20 cellular contexts compared by ENCODE assay signal in the genomic region with DNA sequence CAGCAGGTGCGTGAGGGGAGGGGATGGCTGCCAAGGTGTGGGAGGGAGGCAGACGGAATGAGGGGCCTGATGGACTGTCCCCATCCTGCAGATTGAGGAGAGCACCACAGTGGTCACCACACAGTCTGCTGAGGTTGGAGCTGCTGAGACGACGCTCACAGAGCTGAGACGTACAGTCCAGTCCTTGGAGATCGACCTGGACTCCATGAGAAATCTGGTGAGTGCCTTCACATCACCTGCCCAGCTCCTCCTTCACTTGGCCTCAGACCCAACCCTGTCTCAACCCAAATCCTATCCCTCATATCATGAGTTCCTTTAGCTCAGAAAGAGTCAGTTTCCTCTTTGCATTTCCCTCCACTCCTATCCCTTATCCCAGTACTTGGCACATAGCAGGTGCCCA. TPM values are rescaled to one million over a fixed set of nuclear protein-coding genes. Genes with fewer than 3 reads are reported as not detected.
DNase-seq lines count a peak whose midpoint lies in the region; ATAC-seq and TF ChIP-seq lines count a peak whose summit lies in the region.
"Had no signal": no experiment of that assay in that cellular context is flagged by ENCODE, and none has a peak within 500 bp of the region (broad histone marks: within the 10 kb centered on the region; RNA-seq: fewer than 3 reads in every experiment).

No MANE protein-coding gene starts in this region.

- peaks cover 38% of the 10 kb centered on the region for H3K36me3 Mint-ChIP-seq in WTC11
- H3K36me3 Mint-ChIP-seq: activated CD8-positive, alpha-beta memory T cell treated with anti-CD3 and anti-CD28 coated beads, Interleukin-2, amount 10 ng/mL, durations not matched to agents 7 days and 5 days had no signal

- H3K9me3 Mint-ChIP-seq in WTC11, result no peaks in the 10 kb centered on the region
- H3K9me3 Mint-ChIP-seq: central memory CD8-positive, alpha-beta T cell; naive thymus-derived CD4-positive, alpha-beta T cell; stimulated activated naive B cell treated with anti-CD40 and anti-IgM and Interleukin-4, amounts not matched to agents 10 μg/mL and 1 μg/mL and 100 μg/mL, for 72 hours had no signal

- no peaks in the 10 kb centered on the region; the same call in 1 of the 2 replicates for H3K27me3 Mint-ChIP-seq in WTC11 (ENCODE audit: low read depth)
- H3K27me3 Mint-ChIP-seq: central memory CD8-positive, alpha-beta T cell had no signal

- POLR2A ChIA-PET in WTC11 (lab: Charles Lee), result interaction anchor here (1.0 to 5.2 kb wide), 2 partner anchors 14 to 48 kb away, joined by 3 to 44 read pairs; partner anchors contain the start of gene KRT8

- peak overlapping the region; percentile 91 for H3K27ac Mint-ChIP-seq in WTC11
- H3K27ac Mint-ChIP-seq: activated CD8-positive, alpha-beta memory T cell treated with anti-CD3 and anti-CD28 coated beads, Interleukin-2, amount 10 ng/mL, durations not matched to agents 7 days and 5 days; stimulated activated naive B cell treated with anti-CD40 and anti-IgM and Interleukin-4, amounts not matched to agents 10 μg/mL and 1 μg/mL and 100 μg/mL, for 72 hours had no signal

- H3K4me3 ChIP-seq in iPS-20b (ENCODE audit: low read length) (peak overlapping the region; percentile 97; the same call in 1 of the 2 replicates), rectal smooth muscle tissue (ENCODE audit: low read length) (peak overlapping the region; percentile 30)
- H3K4me3 ChIP-seq: BLaER1 treated with 17β-estradiol and CSF1 and Interleukin-3, amounts not matched to agents 10 nM and 100 nM; left ventricle myocardium inferior had no signal

- DNase-seq in HT-29 (ENCODE audit: low spot score) (peak; percentile 57), WTC11 (ENCODE audit: low spot score) (no peak), NCI-H2081 (lab: John Stamatoyannopoulos, UW) (no peak), D341Med (ENCODE audit: low spot score) (no peak), sciatic nerve (ENCODE audit: low spot score) (no peak), NCI-H1436 treated with DMSO at 0.1 percent for 48 hours (lab: John Stamatoyannopoulos, UW) (no peak)
- DNase-seq: activated CD8-positive, alpha-beta memory T cell treated with anti-CD3 and anti-CD28 coated beads, Interleukin-2, amount 10 ng/mL, durations not matched to agents 7 days and 5 days; foreskin fibroblast; GOT3; left ventricle myocardium inferior; naive thymus-derived CD4-positive, alpha-beta T cell; NCI-H446 treated with DMSO at 0.1 percent for 48 hours; SHP77 treated with DMSO at 0.1 percent for 48 hours; stimulated activated naive B cell treated with anti-CD40 and anti-IgM and Interleukin-4, amounts not matched to agents 10 μg/mL and 1 μg/mL and 100 μg/mL, for 72 hours had no signal

- H3K4me3 Mint-ChIP-seq in WTC11, result peak overlapping the region; percentile 94
- H3K4me3 Mint-ChIP-seq: activated CD8-positive, alpha-beta memory T cell treated with anti-CD3 and anti-CD28 coated beads, Interleukin-2, amount 10 ng/mL, durations not matched to agents 7 days and 5 days; central memory CD8-positive, alpha-beta T cell; naive thymus-derived CD4-positive, alpha-beta T cell; stimulated activated naive B cell treated with anti-CD40 and anti-IgM and Interleukin-4, amounts not matched to agents 10 μg/mL and 1 μg/mL and 100 μg/mL, for 72 hours had no signal

- H3K9ac ChIP-seq in iPS-20b (ENCODE audit: low read depth, low read length), result no peak overlapping the region
- no peak overlapping the region for H3K9ac ChIP-seq in rectal smooth muscle tissue (ENCODE audit: low read length)
- H3K9ac ChIP-seq: BLaER1 treated with 17β-estradiol and CSF1 and Interleukin-3, amounts not matched to agents 10 nM and 100 nM had no signal

- ATAC-seq in WTC11, result no peak
- ATAC-seq in sciatic nerve, result no peak
- ATAC-seq: activated CD4-positive, CD25-positive, alpha-beta regulatory T cell treated with anti-CD3 and anti-CD28 coated beads, Interleukin-2, amount 50 U/mL, for 24 hours; activated CD8-positive, alpha-beta memory T cell treated with anti-CD3 and anti-CD28 coated beads, Interleukin-2, amount 10 ng/mL, durations not matched to agents 7 days and 5 days; naive thymus-derived CD4-positive, alpha-beta T cell had no signal

- H3K4me1 Mint-ChIP-seq in WTC11, result peaks cover 45% of the 10 kb centered on the region
- H3K4me1 Mint-ChIP-seq: central memory CD8-positive, alpha-beta T cell had no signal

- CTCF ChIA-PET in WTC11 (lab: Charles Lee), result interaction anchor here (0.9 to 2.1 kb wide), 11 partner anchors 10 to 77 kb away, joined by 3 to 13 read pairs (median 5); partner anchors contain the start of gene KRT8

- H3K4me1 ChIP-seq in iPS-20b (ENCODE audit: insufficient read depth, low read length) (peaks cover 18% of the 10 kb centered on the region), rectal smooth muscle tissue (ENCODE audit: control insufficient read depth, insufficient read depth, low read length) (no peaks in the 10 kb centered on the region)
- H3K4me1 ChIP-seq: BLaER1 treated with 17β-estradiol and CSF1 and Interleukin-3, amounts not matched to agents 10 nM and 100 nM had no signal

- intact Hi-C loops in sciatic nerve (cut with DNase I), result no loop called here

- no peak overlapping the region for H3K27ac ChIP-seq in iPS-20b (ENCODE audit: low read length)
- no peak overlapping the region for H3K27ac ChIP-seq in rectal smooth muscle tissue (ENCODE audit: low read depth, low read length)
- H3K27ac ChIP-seq: BLaER1 treated with 17β-estradiol and CSF1 and Interleukin-3, amounts not matched to agents 10 nM and 100 nM; left ventricle myocardium inferior had no signal

- no peaks in the 10 kb centered on the region for H3K9me3 ChIP-seq in iPS-20b (ENCODE audit: insufficient read depth, low read depth, low read length)
- H3K9me3 ChIP-seq: BLaER1 treated with 17β-estradiol and CSF1 and Interleukin-3, amounts not matched to agents 10 nM and 100 nM; left ventricle myocardium inferior; upper lobe of left lung had no signal

- H3K36me3 ChIP-seq in iPS-20b (ENCODE audit: insufficient read depth, low read depth, low read length) (peaks cover 39% of the 10 kb centered on the region), rectal smooth muscle tissue (ENCODE audit: control insufficient read depth, insufficient read depth, low read length) (no peaks in the 10 kb centered on the region)
- H3K36me3 ChIP-seq: BLaER1 treated with 17β-estradiol and CSF1 and Interleukin-3, amounts not matched to agents 10 nM and 100 nM; left ventricle myocardium inferior had no signal

- no peaks in the 10 kb centered on the region for H3K27me3 ChIP-seq in iPS-20b (ENCODE audit: insufficient read depth, low read length)
- no peaks in the 10 kb centered on the region for H3K27me3 ChIP-seq in rectal smooth muscle tissue (ENCODE audit: control insufficient read depth, insufficient read depth, low read length)

- no peak for TF ChIP-seq CTCF in WTC11 (IDR thresholded peaks at IDR 0.05)

TF ChIP-seq in WTC11, 78 proteins besides CTCF, POLR2A, EP300 and RAD21 (continues in another document):
- TF ChIP-seq FOXK1 (CRISPR knock-in tag; IDR thresholded peaks at IDR 0.05) (no peak), NFYB (CRISPR knock-in tag; conservative IDR thresholded peaks at IDR 0.05; ENCODE audit: low read depth) (no peak), JUN (CRISPR knock-in tag; IDR thresholded peaks at IDR 0.05) (no peak), ZNF263 (CRISPR knock-in tag; IDR thresholded peaks at IDR 0.05; ENCODE audit: low read depth) (no peak), ZNF138 (CRISPR knock-in tag; conservative IDR thresholded peaks at IDR 0.05) (no peak), ZNF121 (CRISPR knock-in tag; IDR thresholded peaks at IDR 0.05) (no peak), ATF2 (CRISPR knock-in tag; IDR thresholded peaks at IDR 0.05; ENCODE audit: borderline replicate concordance, low read depth) (no peak), ZNF219 (CRISPR knock-in tag; IDR thresholded peaks at IDR 0.05; ENCODE audit: borderline replicate concordance) (no peak), ZNF512 (CRISPR knock-in tag; IDR thresholded peaks at IDR 0.05; ENCODE audit: borderline replicate concordance) (no peak)

RNA-seq across cellular contexts. Expression of gene KRT18, which starts 2.7 kb away (rescaled TPM):
- total RNA-seq in HT-29 (2014; rRNA removed; shearing (Covaris generic)), result 9,796 and 10,041 TPM in 2 replicates
- total RNA-seq in WTC11 (2021), result 461 to 525 TPM (median 465 TPM) in 3 replicates
- 8.8 TPM for total RNA-seq in sciatic nerve

RNA-seq across cellular contexts. Expression of gene KRT8, which starts 46.8 kb away (rescaled TPM):
- 5,686 and 5,723 TPM in 2 replicates for total RNA-seq in HT-29 (2014; rRNA removed; shearing (Covaris generic))
- total RNA-seq in WTC11 (2021) (424 to 477 TPM (median 429 TPM) in 3 replicates), sciatic nerve (9.6 TPM)

RNA-seq across cellular contexts. Expression of gene EIF4B, which starts 54.6 kb away (rescaled TPM):
- total RNA-seq in HT-29 (2014; rRNA removed; shearing (Covaris generic)), result 401 and 417 TPM in 2 replicates
- total RNA-seq in WTC11 (2021) (730 to 860 TPM (median 838 TPM) in 3 replicates), sciatic nerve (522 TPM)

Comparison
In these comparisons a context has a peak if more than half of its experiments do, and no peak if none do; other contexts are left out.
1. RNA of gene KRT18, which starts 2.7 kb away (total RNA-seq): 9,796 to 10,041 TPM in HT-29 and 461 to 525 TPM in WTC11; 8.8 TPM in sciatic nerve (single experiment); every median in the first group is over 10 times any median in the second.
2. RNA of gene KRT8, which starts 46.8 kb away (total RNA-seq): 5,686 to 5,723 TPM in HT-29 and 424 to 477 TPM in WTC11; 9.6 TPM in sciatic nerve (single experiment); every median in the first group is over 10 times any median in the second.